ENCODE assay signal across 14 cellular contexts in genomic region chr5:142680605-142681259, GRCh38. TPM values are rescaled to one million over a fixed set of nuclear protein-coding genes. Genes with fewer than 3 reads are reported as not detected.
DNase-seq lines count a peak whose midpoint lies in the region; ATAC-seq and TF ChIP-seq lines count a peak whose summit lies in the region.
"Had no signal": no experiment of that assay in that cellular context is flagged by ENCODE, and none has a peak within 500 bp of the region (broad histone marks: within the 10 kb centered on the region; RNA-seq: fewer than 3 reads in every experiment).

No MANE protein-coding gene starts in this region.

- TF ChIP-seq CTCF in upper lobe of right lung (IDR thresholded peaks at IDR 0.05) (no peak), BE2C (IDR thresholded peaks at IDR 0.05; ENCODE audit: low read depth, low read length) (no peak)

- no peaks in the 10 kb centered on the region for H3K36me3 ChIP-seq in upper lobe of right lung
- H3K36me3 ChIP-seq in BE2C = no peaks in the 10 kb centered on the region

- no peak overlapping the region for H3K27ac ChIP-seq in upper lobe of right lung

- ATAC-seq in upper lobe of right lung = peak; percentile 74
- ATAC-seq in HG02798 (IDR thresholded peaks at IDR 0.05; ENCODE audit: poor library complexity, unreplicated experiment) = no peak
- ATAC-seq: activated T-cell treated with anti-CD3 and anti-CD28 coated beads, Interleukin-2, amount 50 U/mL, for 4 hours had no signal

- no peaks in the 10 kb centered on the region for H3K27me3 ChIP-seq in upper lobe of right lung
- H3K27me3 ChIP-seq in BE2C = no peaks in the 10 kb centered on the region

- peak; percentile 65 for DNase-seq in NCI-H2029 (lab: John Stamatoyannopoulos, UW)
- DNase-seq in NCI-H2029 treated with DMSO at 0.1 percent for 48 hours (lab: John Stamatoyannopoulos, UW) = no peak
- DNase-seq in SHP77 (lab: John Stamatoyannopoulos, UW) = peak; percentile 25 to 70
- DNase-seq in glomerular visceral epithelial cell (ENCODE audit: extremely low spot score) = peak; percentile 78
- DNase-seq in upper lobe of right lung = no peak
- no peak for DNase-seq in BE2C
- no peak for DNase-seq in NCI-H2227 treated with DMSO at 0.1 percent for 48 hours (lab: John Stamatoyannopoulos, UW)
- DNase-seq: activated T-cell treated with anti-CD3 and anti-CD28 coated beads, Interleukin-2, amount 50 U/mL, for 4 hours; GF-D8; hypothalamus; NCI-H2107; stimulated activated CD4-positive, alpha-beta T cell treated with anti-CD3 and anti-CD28 coated beads, Interleukin-2, amount 100 ng/mL, for 48 hours; T-helper 9 cell had no signal

- H3K4me1 ChIP-seq in upper lobe of right lung = peaks cover 4% of the 10 kb centered on the region
- peaks cover 5% of the 10 kb centered on the region for H3K4me1 ChIP-seq in BE2C

- H3K4me3 ChIP-seq in upper lobe of right lung = no peak overlapping the region
- no peak overlapping the region for H3K4me3 ChIP-seq in BE2C (ENCODE audit: low read depth, low read length)

- no peaks in the 10 kb centered on the region for H3K9me3 ChIP-seq in upper lobe of right lung
- no peaks in the 10 kb centered on the region for H3K9me3 ChIP-seq in BE2C

- intact Hi-C loops in upper lobe of right lung (cut with DNase I) = no loop called here

RNA-seq across cellular contexts. Expression of gene FGF1, which starts 5.2 kb away (rescaled TPM):
- 1.8 TPM for total RNA-seq in upper lobe of right lung
- 1.6 TPM for polyA plus RNA-seq in BE2C (2012; ENCODE audit: insufficient read depth, insufficient read length, low read depth)
- total RNA-seq: activated T-cell treated with anti-CD3 and anti-CD28 coated beads, Interleukin-2, amount 50 U/mL, for 4 hours had no signal

Comparison
In these comparisons a context has a peak if more than half of its experiments do, and no peak if none do; other contexts are left out.
1. DNase-seq: peak in NCI-H2029 (single experiment), SHP77 (2 of 2) and glomerular visceral epithelial cell (single experiment); none in NCI-H2029 treated with DMSO at 0.1 percent for 48 hours (single experiment), upper lobe of right lung (single experiment), BE2C (single experiment) and NCI-H2227 treated with DMSO at 0.1 percent for 48 hours (single experiment).